ENCODE assay signal across 18 cellular contexts in the genomic region with DNA sequence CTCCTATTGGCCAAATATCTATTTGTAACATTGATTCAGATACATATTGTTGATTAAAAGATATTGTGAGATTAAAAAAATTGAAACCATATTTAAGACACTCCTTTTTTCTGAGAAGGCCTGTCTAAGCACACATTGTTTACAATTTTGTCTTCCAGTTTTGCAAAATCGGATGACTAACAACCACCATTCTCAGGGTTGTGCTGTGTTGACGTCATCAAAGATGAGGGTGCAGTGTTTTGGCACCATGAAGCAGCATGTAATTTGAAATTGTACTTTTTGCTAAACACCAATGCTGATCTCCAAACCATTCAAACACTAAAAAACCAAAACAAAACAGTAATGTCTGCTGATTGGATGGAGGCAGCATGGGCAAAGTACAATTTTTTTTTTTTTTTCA. TPM values are rescaled to one million over a fixed set of nuclear protein-coding genes. Genes with fewer than 3 reads are reported as not detected.
DNase-seq lines count a peak whose midpoint lies in the region; ATAC-seq, FAIRE-seq and TF ChIP-seq lines count a peak whose summit lies in the region.
"Had no signal": no experiment of that assay in that cellular context is flagged by ENCODE, and none has a peak within 500 bp of the region (broad histone marks: within the 10 kb centered on the region; RNA-seq: fewer than 3 reads in every experiment).

No MANE protein-coding gene starts in this region.

- H3K4me3 Mint-ChIP-seq in stimulated activated effector memory CD8-positive, alpha-beta T cell treated with anti-CD3 and anti-CD28 coated beads, Interleukin-12 subunit alpha, Interleukin-12 subunit beta, amount 100 ng/mL, for 72 hours: no peak overlapping the region
- H3K4me3 Mint-ChIP-seq in activated CD4-positive, alpha-beta memory T cell treated with anti-CD3 and anti-CD28 coated beads for 36 hours: no peak overlapping the region
- H3K4me3 Mint-ChIP-seq: activated CD8-positive, alpha-beta T cell treated with anti-CD3 and anti-CD28 coated beads for 36 hours; activated T-helper 17 cell treated with anti-CD3 and anti-CD28 coated beads, Interleukin-2, amount 50 U/mL, for 72 hours; brain had no signal

- intact Hi-C loops in HepG2 (cut with micrococcal nuclease; ENCODE audit: unreplicated experiment) (no loop called here), right lobe of liver (cut with DNase I) (no loop called here), kidney (cut with DNase I) (no loop called here)
- intact Hi-C loops in activated CD4-positive, alpha-beta memory T cell treated with anti-CD3 and anti-CD28 coated beads for 36 hours (cut with micrococcal nuclease): no loop called here

- no TSS peak for BruUV-seq in HepG2 (replicated peaks; lab: Mats Ljungman, UMichigan)

- 35% methylated on average over 2 of the region's 2 CpGs for WGBS in HepG2 (ENCODE audit: low lambda C conversion rate)
- 44% methylated on average over 2 of the region's 2 CpGs for WGBS in right lobe of liver (ENCODE audit: insufficient coverage, low coverage, low lambda C conversion rate, missing lambda C conversion rate)

- TF ChIP-seq CTCF in HepG2 (CRISPR knock-in tag; IDR thresholded peaks at IDR 0.05): no peak
- TF ChIP-seq CTCF in right lobe of liver (IDR thresholded peaks at IDR 0.05): no peak
- no peak for TF ChIP-seq CTCF in foreskin fibroblast (IDR thresholded peaks at IDR 0.05; ENCODE audit: low read depth, low read length)
- TF ChIP-seq CTCF in kidney (IDR thresholded peaks at IDR 0.05; ENCODE audit: borderline replicate concordance, extremely low read depth, insufficient read depth): no peak

- no peaks in the 10 kb centered on the region for H3K9me3 Mint-ChIP-seq in stimulated activated effector memory CD8-positive, alpha-beta T cell treated with anti-CD3 and anti-CD28 coated beads, Interleukin-12 subunit alpha, Interleukin-12 subunit beta, amount 100 ng/mL, for 72 hours
- no peaks in the 10 kb centered on the region for H3K9me3 Mint-ChIP-seq in activated CD4-positive, alpha-beta memory T cell treated with anti-CD3 and anti-CD28 coated beads for 36 hours
- H3K9me3 Mint-ChIP-seq: activated CD8-positive, alpha-beta T cell treated with anti-CD3 and anti-CD28 coated beads for 36 hours; activated T-helper 17 cell treated with anti-CD3 and anti-CD28 coated beads, Interleukin-2, amount 50 U/mL, for 72 hours; brain had no signal

- H3K36me3 Mint-ChIP-seq in stimulated activated effector memory CD8-positive, alpha-beta T cell treated with anti-CD3 and anti-CD28 coated beads, Interleukin-12 subunit alpha, Interleukin-12 subunit beta, amount 100 ng/mL, for 72 hours: no peaks in the 10 kb centered on the region
- H3K36me3 Mint-ChIP-seq in activated CD4-positive, alpha-beta memory T cell treated with anti-CD3 and anti-CD28 coated beads for 36 hours: no peaks in the 10 kb centered on the region
- H3K36me3 Mint-ChIP-seq: brain had no signal

- no peak for TF ChIP-seq RAD21 in HepG2 (CRISPR knock-in tag; IDR thresholded peaks at IDR 0.05)

- POLR2A ChIA-PET in HepG2 (lab: Yijun Ruan, JAX): no interaction called here
- POLR2A ChIA-PET in activated CD4-positive, alpha-beta memory T cell treated with anti-CD3 and anti-CD28 coated beads for 36 hours (lab: Charles Lee): no interaction called here

- H3K27me3 ChIP-seq in HepG2 (ENCODE audit: control insufficient read depth in 1 of 2, insufficient read depth in 2 of 2, low read length in 2 of 2): no peaks in the 10 kb centered on the region; a peak in 1 of 5 replicates
- no peaks in the 10 kb centered on the region for H3K27me3 ChIP-seq in right lobe of liver
- H3K27me3 ChIP-seq: testis had no signal

- H3K36me3 ChIP-seq in HepG2 (replicated peaks in 1 of 2; ENCODE audit: control insufficient read depth in 1 of 2, insufficient read depth in 2 of 2, low read length in 2 of 2) (no peaks in the 10 kb centered on the region), right lobe of liver (no peaks in the 10 kb centered on the region), kidney (ENCODE audit: control insufficient read depth in 1 of 2, insufficient read depth in 2 of 2, low read length in 2 of 2) (no peaks in the 10 kb centered on the region)

- no peak overlapping the region for H3K27ac ChIP-seq in HepG2 (ENCODE audit: extremely low read length, insufficient read depth, low read length)
- H3K27ac ChIP-seq in right lobe of liver: no peak overlapping the region
- no peak overlapping the region for H3K27ac ChIP-seq in kidney (ENCODE audit: low read depth in 2 of 2, low read length in 2 of 2)
- H3K27ac ChIP-seq: testis had no signal

- H3K27me3 Mint-ChIP-seq in activated CD4-positive, alpha-beta memory T cell treated with anti-CD3 and anti-CD28 coated beads for 36 hours: peaks cover 25% of the 10 kb centered on the region

- FAIRE-seq in HepG2 (lab: Jason Lieb, UNC) (no peak), kidney (lab: Jason Lieb, UNC) (no peak)
- FAIRE-seq: endometrium had no signal

- TF ChIP-seq POLR2A in HepG2 (IDR thresholded peaks at IDR 0.05; ENCODE audit: insufficient read depth in 1 of 2, low read depth in 2 of 2, low read length in 2 of 2): no peak
- no peak for TF ChIP-seq POLR2A in right lobe of liver (IDR thresholded peaks at IDR 0.05)

- CTCF ChIA-PET in HepG2 (lab: Yijun Ruan, JAX; ENCODE audit: low intra/inter-chr PET ratio, low total read pairs): no interaction called here
- CTCF ChIA-PET in activated CD4-positive, alpha-beta memory T cell treated with anti-CD3 and anti-CD28 coated beads for 36 hours (lab: Charles Lee): no interaction called here

- H3K9ac ChIP-seq in HepG2 (ENCODE audit: insufficient read depth, low read depth, low read length) (no peak overlapping the region), kidney (ENCODE audit: low read length in 2 of 2) (no peak overlapping the region)

- no peaks in the 10 kb centered on the region for H4K20me1 ChIP-seq in HepG2 (ENCODE audit: insufficient read depth, low read length)

- H3K4me1 ChIP-seq in HepG2 (ENCODE audit: insufficient read depth, low read length) (no peaks in the 10 kb centered on the region), right lobe of liver (no peaks in the 10 kb centered on the region), kidney (ENCODE audit: control insufficient read depth in 1 of 2, insufficient read depth in 1 of 2, low read depth in 1 of 2, low read length in 2 of 2) (no peaks in the 10 kb centered on the region)

- H3K79me2 ChIP-seq in HepG2 (ENCODE audit: insufficient read depth, low read length): no peaks in the 10 kb centered on the region

- H3K4me2 ChIP-seq in HepG2 (ENCODE audit: low read depth, low read length): no peak overlapping the region

- in situ Hi-C loops in HepG2 (cut with HindIII; ENCODE audit: extremely low pct_ligation_motif_present, low pct_unique_long_range_greater_than_20kb): no loop called here

- no peak for ATAC-seq in HepG2
- ATAC-seq in right lobe of liver: no peak
- ATAC-seq in stimulated activated effector memory CD8-positive, alpha-beta T cell treated with anti-CD3 and anti-CD28 coated beads, Interleukin-12 subunit alpha, Interleukin-12 subunit beta, amount 100 ng/mL, for 72 hours: no peak
- ATAC-seq: activated CD8-positive, alpha-beta T cell treated with anti-CD3 and anti-CD28 coated beads for 36 hours; activated T-helper 17 cell treated with anti-CD3 and anti-CD28 coated beads, Interleukin-2, amount 50 U/mL, for 72 hours had no signal

- no peak for DNase-seq in HepG2 (ENCODE audit: low spot score)
- DNase-seq in right lobe of liver: no peak
- peak; percentile 12 for DNase-seq in amniotic stem cell (lab: John Stamatoyannopoulos, UW)
- DNase-seq in foreskin fibroblast: peak; percentile 78 to 92
- DNase-seq in stimulated activated effector memory CD8-positive, alpha-beta T cell treated with anti-CD3 and anti-CD28 coated beads, Interleukin-12 subunit alpha, Interleukin-12 subunit beta, amount 100 ng/mL, for 72 hours (ENCODE audit: low spot score in 2 of 2): no peak
- no peak for DNase-seq in activated CD4-positive, alpha-beta memory T cell treated with anti-CD3 and anti-CD28 coated beads for 36 hours
- DNase-seq in DMS79 (lab: John Stamatoyannopoulos, UW): no peak
- DNase-seq in kidney: no peak
- DNase-seq: activated CD8-positive, alpha-beta T cell treated with anti-CD3 and anti-CD28 coated beads for 36 hours; DMS153; KG1; NCI-H1694 treated with DMSO at 0.1 percent for 48 hours; NCI-H69; T1000; testis had no signal

- no peak overlapping the region for H2AFZ ChIP-seq in HepG2 (ENCODE audit: low read length)

- H3K27ac Mint-ChIP-seq in stimulated activated effector memory CD8-positive, alpha-beta T cell treated with anti-CD3 and anti-CD28 coated beads, Interleukin-12 subunit alpha, Interleukin-12 subunit beta, amount 100 ng/mL, for 72 hours: no peak overlapping the region
- H3K27ac Mint-ChIP-seq in activated CD4-positive, alpha-beta memory T cell treated with anti-CD3 and anti-CD28 coated beads for 36 hours: no peak overlapping the region
- H3K27ac Mint-ChIP-seq: activated CD8-positive, alpha-beta T cell treated with anti-CD3 and anti-CD28 coated beads for 36 hours; activated T-helper 17 cell treated with anti-CD3 and anti-CD28 coated beads, Interleukin-2, amount 50 U/mL, for 72 hours; brain had no signal

- H3K9me3 ChIP-seq in HepG2 (ENCODE audit: low read length): no peaks in the 10 kb centered on the region
- H3K9me3 ChIP-seq in right lobe of liver: no peaks in the 10 kb centered on the region
- H3K9me3 ChIP-seq in kidney (ENCODE audit: control insufficient read depth in 1 of 2, low read length in 2 of 2): no peaks in the 10 kb centered on the region
- H3K9me3 ChIP-seq: testis had no signal

- H3K4me3 ChIP-seq in HepG2 (replicated peaks in 1 of 3; ENCODE audit: insufficient read depth in 1 of 3, low read depth in 2 of 3, low read length in 3 of 3): no peak overlapping the region
- H3K4me3 ChIP-seq in right lobe of liver: no peak overlapping the region
- no peak overlapping the region for H3K4me3 ChIP-seq in foreskin fibroblast (ENCODE audit: low read depth in 1 of 2, low read length in 2 of 2)
- H3K4me3 ChIP-seq in kidney (ENCODE audit: low read length in 2 of 2): no peak overlapping the region
- H3K4me3 ChIP-seq: testis had no signal

- TF ChIP-seq EP300 in HepG2 (IDR thresholded peaks at IDR 0.05; ENCODE audit: low read depth in 2 of 2, low read length in 2 of 2) (no peak), HepG2 (CRISPR knock-in tag; IDR thresholded peaks at IDR 0.05; ENCODE audit: borderline replicate concordance) (no peak)

- no peaks in the 10 kb centered on the region for H3K4me1 Mint-ChIP-seq in stimulated activated effector memory CD8-positive, alpha-beta T cell treated with anti-CD3 and anti-CD28 coated beads, Interleukin-12 subunit alpha, Interleukin-12 subunit beta, amount 100 ng/mL, for 72 hours
- no peaks in the 10 kb centered on the region for H3K4me1 Mint-ChIP-seq in activated CD4-positive, alpha-beta memory T cell treated with anti-CD3 and anti-CD28 coated beads for 36 hours (ENCODE audit: low read depth)
- H3K4me1 Mint-ChIP-seq: activated T-helper 17 cell treated with anti-CD3 and anti-CD28 coated beads, Interleukin-2, amount 50 U/mL, for 72 hours had no signal

RNA-seq across cellular contexts. Expression of a gene that starts 7.4 kb away (rescaled TPM):
- total RNA-seq in HepG2 (2016; rRNA removed; fragmentation: Illumina TruSeq; extraction: Trizol) (0.38 and 0.45 TPM in 2 replicates), right lobe of liver (1 to 10 TPM in 4 of 6 experiments, under 1 TPM in 2; 0.48 to 6.3 (median 1.4) TPM), kidney (27.2 TPM)
- 0.40 and 0.53 TPM in 2 replicates for total RNA-seq in HepG2 (2016; cell fraction: cytosol; rRNA removed; fragmentation: Illumina TruSeq; extraction: Trizol; ENCODE audit: low read depth)
- 0.71 and 0.79 TPM in 2 replicates for total RNA-seq in HepG2 (2016; cell fraction: insoluble cytoplasmic fraction; rRNA removed; fragmentation: Illumina TruSeq; extraction: Trizol)
- 0.22 and 0.38 TPM in 2 replicates for total RNA-seq in HepG2 (2016; cell fraction: membrane; rRNA removed; fragmentation: Illumina TruSeq; extraction: Trizol)
- total RNA-seq in HepG2 (2016; cell fraction: nucleus; rRNA removed; fragmentation: Illumina TruSeq; extraction: Trizol): 2.4 and 3.2 TPM in 2 replicates
- polyA plus RNA-seq in HepG2 (2011; rRNA removed) (0.71 and 2.3 TPM in 2 replicates), kidney (ENCODE audit: insufficient read depth, low read depth, low replicate concordance) (3.4 TPM)
- 0.59 and 0.77 TPM in 2 replicates for polyA plus RNA-seq in HepG2 (2011; cell fraction: cytosol; rRNA removed)
- polyA plus RNA-seq in HepG2 (2011; cell fraction: nucleus; rRNA removed): 5.0 and 6.0 TPM in 2 replicates
- polyA plus RNA-seq in HepG2 (2012): 0.20 and 0.84 TPM in 2 replicates
- 0.40 and 0.69 TPM in 2 replicates for polyA plus RNA-seq in HepG2 (2016; cell fraction: cytosol; fragmentation: Illumina TruSeq; extraction: Trizol; ENCODE audit: low read depth)
- 0.94 and 1.3 TPM in 2 replicates for polyA plus RNA-seq in HepG2 (2016; cell fraction: insoluble cytoplasmic fraction; fragmentation: Illumina TruSeq; extraction: Trizol; ENCODE audit: low read depth)
- polyA plus RNA-seq in HepG2 (2016; cell fraction: membrane; fragmentation: Illumina TruSeq; extraction: Trizol; ENCODE audit: low read depth): 0.03 and 0.40 TPM in 2 replicates
- polyA plus RNA-seq in HepG2 (2016; cell fraction: nucleus; fragmentation: Illumina TruSeq; extraction: Trizol; ENCODE audit: insufficient read depth, low read depth): 1.5 and 2.1 TPM in 2 replicates
- 0.12 and 1.7 TPM in 2 replicates for polyA minus RNA-seq in HepG2 (2011; rRNA and poly(A)+ RNA removed; ENCODE audit: low replicate concordance)
- polyA minus RNA-seq in HepG2 (2011; cell fraction: cytosol; rRNA and poly(A)+ RNA removed): 0.18 and 0.79 TPM in 2 replicates
- 4.8 and 9.7 TPM in 2 replicates for polyA minus RNA-seq in HepG2 (2011; cell fraction: nucleus; rRNA and poly(A)+ RNA removed)
- under 1 TPM; 0.15 to 0.52 TPM for total RNA-seq in activated CD4-positive, alpha-beta memory T cell treated with anti-CD3 and anti-CD28 coated beads for 36 hours

Comparison
In these comparisons a context has a peak if more than half of its experiments do, and no peak if none do; other contexts are left out.
1. DNase-seq: peak in amniotic stem cell (single experiment) and foreskin fibroblast (2 of 2); none in HepG2 (single experiment), right lobe of liver (0 of 3), stimulated activated effector memory CD8-positive, alpha-beta T cell treated with anti-CD3 and anti-CD28 coated beads, Interleukin-12 subunit alpha, Interleukin-12 subunit beta, amount 100 ng/mL, for 72 hours (0 of 2), activated CD4-positive, alpha-beta memory T cell treated with anti-CD3 and anti-CD28 coated beads for 36 hours (single experiment), DMS79 (single experiment) and kidney (single experiment).